Comparison of ENCODE assay signal across 2 cellular contexts in the genomic region with DNA sequence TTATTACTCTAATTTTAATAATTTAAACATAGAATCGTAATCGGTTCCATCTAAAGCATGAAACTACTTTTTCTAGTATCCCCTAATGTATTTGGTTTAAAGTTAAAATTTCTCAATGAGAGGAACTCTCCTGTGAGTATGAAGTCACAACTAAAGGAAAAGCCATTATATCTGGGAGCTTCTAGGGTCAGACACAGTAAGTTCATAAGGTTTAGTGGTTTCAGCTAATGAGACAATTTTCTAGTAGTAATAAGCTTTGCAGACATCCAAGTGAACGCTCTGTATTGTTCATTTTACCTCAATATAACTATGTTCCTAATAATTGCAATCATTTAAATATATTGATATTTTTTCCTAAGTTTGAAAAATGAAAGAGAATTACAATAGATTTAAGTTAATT.
TF ChIP-seq lines count a peak whose summit lies in the region.

No MANE protein-coding gene starts in this region.

TF ChIP-seq in A549, 52 proteins besides CTCF, POLR2A, EP300 and RAD21 (continued from another document):
- TF ChIP-seq, protein P1, sequence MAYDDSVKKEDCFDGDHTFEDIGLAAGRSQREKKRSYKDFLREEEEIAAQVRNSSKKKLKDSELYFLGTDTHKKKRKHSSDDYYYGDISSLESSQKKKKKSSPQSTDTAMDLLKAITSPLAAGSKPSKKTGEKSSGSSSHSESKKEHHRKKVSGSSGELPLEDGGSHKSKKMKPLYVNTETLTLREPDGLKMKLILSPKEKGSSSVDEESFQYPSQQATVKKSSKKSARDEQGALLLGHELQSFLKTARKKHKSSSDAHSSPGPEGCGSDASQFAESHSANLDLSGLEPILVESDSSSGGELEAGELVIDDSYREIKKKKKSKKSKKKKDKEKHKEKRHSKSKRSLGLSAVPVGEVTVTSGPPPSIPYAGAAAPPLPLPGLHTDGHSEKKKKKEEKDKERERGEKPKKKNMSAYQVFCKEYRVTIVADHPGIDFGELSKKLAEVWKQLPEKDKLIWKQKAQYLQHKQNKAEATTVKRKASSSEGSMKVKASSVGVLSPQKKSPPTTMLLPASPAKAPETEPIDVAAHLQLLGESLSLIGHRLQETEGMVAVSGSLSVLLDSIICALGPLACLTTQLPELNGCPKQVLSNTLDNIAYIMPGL (CRISPR knock-in tag; IDR thresholded peaks at IDR 0.05; ENCODE audit: borderline replicate concordance), result no peak
- TF ChIP-seq, protein P2, sequence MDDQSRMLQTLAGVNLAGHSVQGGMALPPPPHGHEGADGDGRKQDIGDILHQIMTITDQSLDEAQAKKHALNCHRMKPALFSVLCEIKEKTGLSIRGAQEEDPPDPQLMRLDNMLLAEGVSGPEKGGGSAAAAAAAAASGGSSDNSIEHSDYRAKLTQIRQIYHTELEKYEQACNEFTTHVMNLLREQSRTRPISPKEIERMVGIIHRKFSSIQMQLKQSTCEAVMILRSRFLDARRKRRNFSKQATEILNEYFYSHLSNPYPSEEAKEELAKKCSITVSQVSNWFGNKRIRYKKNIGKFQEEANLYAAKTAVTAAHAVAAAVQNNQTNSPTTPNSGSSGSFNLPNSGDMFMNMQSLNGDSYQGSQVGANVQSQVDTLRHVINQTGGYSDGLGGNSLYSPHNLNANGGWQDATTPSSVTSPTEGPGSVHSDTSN (IDR thresholded peaks at IDR 0.05), result no peak
- TF ChIP-seq REST (IDR thresholded peaks at IDR 0.05) (no peak), NFE2L2 (conservative IDR thresholded peaks at IDR 0.05; ENCODE audit: low read length) (no peak), NR3C1 (IDR thresholded peaks at IDR 0.05) (no peak), ZC3H11A (IDR thresholded peaks at IDR 0.05) (no peak), JUNB (IDR thresholded peaks at IDR 0.05) (no peak), CBX2 (IDR thresholded peaks at IDR 0.05; ENCODE audit: borderline replicate concordance, low read depth) (no peak), EHF (CRISPR knock-in tag; IDR thresholded peaks at IDR 0.05) (no peak), KDM1A (IDR thresholded peaks at IDR 0.05; ENCODE audit: low read depth) (no peak), FOSL2 (IDR thresholded peaks at IDR 0.05) (no peak), FOSL2 (CRISPR knock-in tag; IDR thresholded peaks at IDR 0.05) (no peak), ZNF302 (CRISPR knock-in tag; IDR thresholded peaks at IDR 0.05) (no peak)
- TF ChIP-seq, protein P3, sequence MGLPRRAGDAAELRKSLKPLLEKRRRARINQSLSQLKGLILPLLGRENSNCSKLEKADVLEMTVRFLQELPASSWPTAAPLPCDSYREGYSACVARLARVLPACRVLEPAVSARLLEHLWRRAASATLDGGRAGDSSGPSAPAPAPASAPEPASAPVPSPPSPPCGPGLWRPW (IDR thresholded peaks at IDR 0.05), result no peak
- TF ChIP-seq, protein P4, sequence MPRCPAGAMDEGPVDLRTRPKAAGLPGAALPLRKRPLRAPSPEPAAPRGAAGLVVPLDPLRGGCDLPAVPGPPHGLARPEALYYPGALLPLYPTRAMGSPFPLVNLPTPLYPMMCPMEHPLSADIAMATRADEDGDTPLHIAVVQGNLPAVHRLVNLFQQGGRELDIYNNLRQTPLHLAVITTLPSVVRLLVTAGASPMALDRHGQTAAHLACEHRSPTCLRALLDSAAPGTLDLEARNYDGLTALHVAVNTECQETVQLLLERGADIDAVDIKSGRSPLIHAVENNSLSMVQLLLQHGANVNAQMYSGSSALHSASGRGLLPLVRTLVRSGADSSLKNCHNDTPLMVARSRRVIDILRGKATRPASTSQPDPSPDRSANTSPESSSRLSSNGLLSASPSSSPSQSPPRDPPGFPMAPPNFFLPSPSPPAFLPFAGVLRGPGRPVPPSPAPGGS (IDR thresholded peaks at IDR 0.05), result no peak

TF ChIP-seq in GM12878, 131 proteins besides CTCF, POLR2A, EP300 and RAD21 (continued from another document):
- TF ChIP-seq, protein P5, sequence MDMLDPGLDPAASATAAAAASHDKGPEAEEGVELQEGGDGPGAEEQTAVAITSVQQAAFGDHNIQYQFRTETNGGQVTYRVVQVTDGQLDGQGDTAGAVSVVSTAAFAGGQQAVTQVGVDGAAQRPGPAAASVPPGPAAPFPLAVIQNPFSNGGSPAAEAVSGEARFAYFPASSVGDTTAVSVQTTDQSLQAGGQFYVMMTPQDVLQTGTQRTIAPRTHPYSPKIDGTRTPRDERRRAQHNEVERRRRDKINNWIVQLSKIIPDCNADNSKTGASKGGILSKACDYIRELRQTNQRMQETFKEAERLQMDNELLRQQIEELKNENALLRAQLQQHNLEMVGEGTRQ (IDR thresholded peaks at IDR 0.05; ENCODE audit: borderline replicate concordance, low read depth, low read length), result no peak
- TF ChIP-seq SMC3 (IDR thresholded peaks at IDR 0.05; ENCODE audit: borderline replicate concordance, low read length) (no peak), POLR2AphosphoS5 (IDR thresholded peaks at IDR 0.05; ENCODE audit: low read length) (no peak), LARP7 (IDR thresholded peaks at IDR 0.05) (no peak), ASH2L (IDR thresholded peaks at IDR 0.05; ENCODE audit: borderline replicate concordance, low read depth) (no peak), TAF1 (IDR thresholded peaks at IDR 0.05; ENCODE audit: borderline replicate concordance, low read depth, low read length) (no peak), SRF (IDR thresholded peaks at IDR 0.05; ENCODE audit: low read depth in 2 of 2, low read length in 2 of 2) (no peak), KAT2A (conservative IDR thresholded peaks at IDR 0.05; ENCODE audit: control insufficient read depth, low read depth, low read length) (no peak), RCOR1 (conservative IDR thresholded peaks at IDR 0.05; ENCODE audit: low read depth, low read length) (no peak)
- TF ChIP-seq, protein P4 (IDR thresholded peaks at IDR 0.05; ENCODE audit: borderline replicate concordance, insufficient read depth, low read depth, low read length, poor library complexity, severe bottlenecking), result no peak
- TF ChIP-seq, protein P6, sequence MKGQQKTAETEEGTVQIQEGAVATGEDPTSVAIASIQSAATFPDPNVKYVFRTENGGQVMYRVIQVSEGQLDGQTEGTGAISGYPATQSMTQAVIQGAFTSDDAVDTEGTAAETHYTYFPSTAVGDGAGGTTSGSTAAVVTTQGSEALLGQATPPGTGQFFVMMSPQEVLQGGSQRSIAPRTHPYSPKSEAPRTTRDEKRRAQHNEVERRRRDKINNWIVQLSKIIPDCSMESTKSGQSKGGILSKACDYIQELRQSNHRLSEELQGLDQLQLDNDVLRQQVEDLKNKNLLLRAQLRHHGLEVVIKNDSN (IDR thresholded peaks at IDR 0.05; ENCODE audit: borderline replicate concordance, extremely low read length, insufficient read depth, low read depth, low read length), result no peak
